In the genomic region with DNA sequence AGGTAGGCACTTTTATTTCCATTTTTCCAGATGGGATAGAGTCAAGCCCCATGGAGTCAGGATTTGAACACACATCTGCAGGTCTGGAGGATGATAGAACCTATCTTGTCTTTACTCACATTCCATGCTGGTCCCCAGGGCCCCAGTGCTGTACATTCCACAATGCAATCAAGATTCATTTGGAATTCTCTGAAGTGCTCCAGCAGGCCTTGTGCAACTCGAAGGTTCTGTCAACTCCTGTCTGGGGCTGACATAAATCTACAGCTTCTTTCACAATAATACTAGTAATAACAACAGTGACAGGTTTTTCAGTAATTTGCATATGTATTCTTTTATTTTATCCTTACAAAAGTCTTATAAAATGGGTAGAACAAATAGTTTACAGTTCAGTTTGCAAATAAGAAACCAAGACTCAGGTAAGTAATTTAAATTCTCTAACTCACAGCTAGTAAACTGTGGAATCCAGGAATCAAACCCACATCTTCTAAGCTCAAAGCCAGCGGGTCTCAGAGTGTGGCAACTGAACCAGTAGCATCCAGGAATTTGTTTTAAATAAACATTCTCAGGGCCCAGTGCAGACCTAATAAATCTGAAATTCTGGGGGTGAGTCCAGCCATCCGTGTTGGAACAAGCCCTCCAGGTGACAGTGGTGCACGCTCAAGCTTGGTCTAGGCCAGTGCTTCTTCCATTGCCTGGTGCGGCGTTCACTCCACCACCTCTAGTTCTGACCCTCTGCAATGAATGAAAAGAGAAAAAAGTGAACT, we compare ENCODE assay signal across 19 cellular contexts.
DNase-seq lines count a peak whose midpoint lies in the region; ATAC-seq and TF ChIP-seq lines count a peak whose summit lies in the region.
"Had no signal": no experiment of that assay in that cellular context is flagged by ENCODE, and none has a peak within 500 bp of the region (broad histone marks: within the 10 kb centered on the region; RNA-seq: fewer than 3 reads in every experiment).

No MANE protein-coding gene starts in this region.

- H3K9me3 ChIP-seq in cardiac muscle cell (ENCODE audit: low read depth), result no peaks in the 10 kb centered on the region
- H3K9me3 ChIP-seq in heart right ventricle, result no peaks in the 10 kb centered on the region
- no peaks in the 10 kb centered on the region for H3K9me3 ChIP-seq in vagina
- H3K9me3 ChIP-seq: left ventricle myocardium inferior had no signal

- H3K4me1 ChIP-seq in cardiac muscle cell (ENCODE audit: low read depth) (peaks cover 14% of the 10 kb centered on the region), heart right ventricle (peaks cover 0 to 77% (median 0%) of the 10 kb centered on the region in 9 donors), vagina (peaks cover 20% of the 10 kb centered on the region)

- H3K4me3 Mint-ChIP-seq in natural killer cell treated with Interleukin-12 subunit alpha and Interleukin-12 subunit beta and Interleukin-15 and Interleukin-18, amount 100 ng/mL, for 72 hours, result no peak overlapping the region
- H3K4me3 Mint-ChIP-seq in osteocyte (ENCODE audit: unreplicated experiment), result no peak overlapping the region
- H3K4me3 Mint-ChIP-seq: CD8-positive, alpha-beta T cell had no signal

- TF ChIP-seq CTCF in cardiac muscle cell (IDR thresholded peaks at IDR 0.05; ENCODE audit: low read depth, low read length), result no peak
- TF ChIP-seq CTCF in heart right ventricle (IDR thresholded peaks at IDR 0.05), result no peak
- no peak for TF ChIP-seq CTCF in vagina (IDR thresholded peaks at IDR 0.05)
- TF ChIP-seq CTCF in osteocyte (IDR thresholded peaks at IDR 0.05), result no peak

- TF ChIP-seq POLR2A in vagina (IDR thresholded peaks at IDR 0.05), result no peak

- peaks cover 18 to 19% of the 10 kb centered on the region in 2 donors for H3K27me3 Mint-ChIP-seq in natural killer cell treated with Interleukin-12 subunit alpha and Interleukin-12 subunit beta and Interleukin-15 and Interleukin-18, amount 100 ng/mL, for 72 hours
- H3K27me3 Mint-ChIP-seq in osteocyte (ENCODE audit: unreplicated experiment), result no peaks in the 10 kb centered on the region

- no peaks in the 10 kb centered on the region for H3K36me3 Mint-ChIP-seq in natural killer cell treated with Interleukin-12 subunit alpha and Interleukin-12 subunit beta and Interleukin-15 and Interleukin-18, amount 100 ng/mL, for 72 hours
- H3K36me3 Mint-ChIP-seq in osteocyte (ENCODE audit: unreplicated experiment), result no peaks in the 10 kb centered on the region
- H3K36me3 Mint-ChIP-seq: CD8-positive, alpha-beta T cell had no signal

- no peak overlapping the region for H3K27ac Mint-ChIP-seq in natural killer cell treated with Interleukin-12 subunit alpha and Interleukin-12 subunit beta and Interleukin-15 and Interleukin-18, amount 100 ng/mL, for 72 hours
- no peak overlapping the region for H3K27ac Mint-ChIP-seq in osteocyte (ENCODE audit: unreplicated experiment)
- H3K27ac Mint-ChIP-seq: CD8-positive, alpha-beta T cell had no signal

- ATAC-seq in heart right ventricle, result no peak
- ATAC-seq in natural killer cell treated with Interleukin-12 subunit alpha and Interleukin-12 subunit beta and Interleukin-15 and Interleukin-18, amount 100 ng/mL, for 72 hours, result no peak
- ATAC-seq: CD8-positive, alpha-beta T cell had no signal

- no peaks in the 10 kb centered on the region for H3K9me3 Mint-ChIP-seq in natural killer cell treated with Interleukin-12 subunit alpha and Interleukin-12 subunit beta and Interleukin-15 and Interleukin-18, amount 100 ng/mL, for 72 hours
- no peaks in the 10 kb centered on the region for H3K9me3 Mint-ChIP-seq in osteocyte (ENCODE audit: unreplicated experiment)
- H3K9me3 Mint-ChIP-seq: CD8-positive, alpha-beta T cell had no signal

- no peak overlapping the region for H3K27ac ChIP-seq in cardiac muscle cell
- H3K27ac ChIP-seq in heart right ventricle, result peak overlapping the region in 2 of 10 donors; percentile 52 to 63
- H3K27ac ChIP-seq in vagina, result no peak overlapping the region
- H3K27ac ChIP-seq: HL-60, KMS-11 had no signal

- DNase-seq in cardiac muscle cell (ENCODE audit: low read depth in 1 of 2, low spot score in 1 of 2), result peak; percentile 28 to 80
- DNase-seq in heart right ventricle, result no peak
- peak; percentile 96 for DNase-seq in amniotic epithelial cell (ENCODE audit: low read depth)
- DNase-seq in islet precursor cell, result peak; percentile 70
- DNase-seq in vagina (ENCODE audit: extremely low spot score in 2 of 2), result no peak
- no peak for DNase-seq in natural killer cell treated with Interleukin-12 subunit alpha and Interleukin-12 subunit beta and Interleukin-15 and Interleukin-18, amount 100 ng/mL, for 72 hours (ENCODE audit: low spot score)
- no peak for DNase-seq in osteocyte (ENCODE audit: extremely low spot score, unreplicated experiment)
- no peak for DNase-seq in anterior cingulate cortex (lab: John Stamatoyannopoulos, UW)
- DNase-seq: activated CD4-positive, alpha-beta T cell treated with anti-CD3 and anti-CD28 coated beads for 48 hours; activated CD8-positive, alpha-beta memory T cell treated with anti-CD3 and anti-CD28 coated beads, Interleukin-2, amount 50 U/mL, for 4 hours; CD8-positive, alpha-beta T cell; DND-41; left ventricle myocardium inferior; NCI-H1417 treated with DMSO at 0.1 percent for 48 hours; NCI-H2227 treated with DMSO at 0.1 percent for 48 hours; SHP77 treated with DMSO at 0.1 percent for 48 hours; stimulated activated naive CD4-positive, alpha-beta T cell had no signal

- H3K27me3 ChIP-seq in cardiac muscle cell (no peaks in the 10 kb centered on the region), heart right ventricle (no peaks in the 10 kb centered on the region), vagina (no peaks in the 10 kb centered on the region)

- H3K36me3 ChIP-seq in cardiac muscle cell, result no peaks in the 10 kb centered on the region
- H3K36me3 ChIP-seq in heart right ventricle, result no peaks in the 10 kb centered on the region
- H3K36me3 ChIP-seq in vagina, result no peaks in the 10 kb centered on the region
- H3K36me3 ChIP-seq: left ventricle myocardium inferior had no signal

- H3K4me3 ChIP-seq in cardiac muscle cell (no peak overlapping the region), heart right ventricle (no peak overlapping the region), vagina (no peak overlapping the region)
- H3K4me3 ChIP-seq: left ventricle myocardium inferior had no signal

- intact Hi-C loops in heart right ventricle (cut with DNase I), result no loop called here
- intact Hi-C loops in vagina (cut with DNase I), result no loop called here

- peaks cover 10 to 18% of the 10 kb centered on the region in 2 donors for H3K4me1 Mint-ChIP-seq in natural killer cell treated with Interleukin-12 subunit alpha and Interleukin-12 subunit beta and Interleukin-15 and Interleukin-18, amount 100 ng/mL, for 72 hours (ENCODE audit: low read depth in 2 of 2)
- H3K4me1 Mint-ChIP-seq in osteocyte (ENCODE audit: unreplicated experiment), result peaks cover 15% of the 10 kb centered on the region

- WGBS in heart right ventricle, 2 donors, result 88 to 93% methylated on average over 6 of the region's 6 CpGs

Comparison
In these comparisons a context has a peak if more than half of its experiments do, and no peak if none do; other contexts are left out.
1. DNase-seq: peak in cardiac muscle cell (2 of 2), amniotic epithelial cell (single experiment) and islet precursor cell (single experiment); none in heart right ventricle (0 of 2), vagina (0 of 2), natural killer cell treated with Interleukin-12 subunit alpha and Interleukin-12 subunit beta and Interleukin-15 and Interleukin-18, amount 100 ng/mL, for 72 hours (single experiment), osteocyte (single experiment) and anterior cingulate cortex (0 of 58).